ENCODE assay signal across 1 cellular context in genomic region chr12:124464830-124465229, GRCh38.
TF ChIP-seq lines count a peak whose summit lies in the region.

No MANE protein-coding gene starts in this region.

TF ChIP-seq in K562, 482 proteins besides CTCF, POLR2A, EP300 and RAD21 (continued from another document):
- TF ChIP-seq USF1 (CRISPR knock-in tag; IDR thresholded peaks at IDR 0.05) (peak; percentile 87), YBX1 (IDR thresholded peaks at IDR 0.05) (no peak), ZNF778 (CRISPR knock-in tag; IDR thresholded peaks at IDR 0.05) (no peak), ZNF764 (CRISPR knock-in tag; IDR thresholded peaks at IDR 0.05; ENCODE audit: low read depth) (no peak), NR0B1 (IDR thresholded peaks at IDR 0.05; ENCODE audit: partially characterized antibody) (no peak), DDX20 (tag; IDR thresholded peaks at IDR 0.05; ENCODE audit: low read depth) (no peak), NRF1 (conservative IDR thresholded peaks at IDR 0.05 in 1 of 2, IDR thresholded peaks at IDR 0.05 in 1 of 2) (no peak), RAD51 (IDR thresholded peaks at IDR 0.05; ENCODE audit: borderline replicate concordance, low read depth) (peak; percentile 64; the same call in 1 of the 2 replicates), XRCC5 (IDR thresholded peaks at IDR 0.05; ENCODE audit: low read depth, low read length) (no peak), ZNF668 (CRISPR knock-in tag; IDR thresholded peaks at IDR 0.05) (no peak), XRCC3 (IDR thresholded peaks at IDR 0.05) (no peak), NONO (IDR thresholded peaks at IDR 0.05; ENCODE audit: low read depth in 2 of 2, low read length in 1 of 2) (no peak)
- TF ChIP-seq, protein P1, sequence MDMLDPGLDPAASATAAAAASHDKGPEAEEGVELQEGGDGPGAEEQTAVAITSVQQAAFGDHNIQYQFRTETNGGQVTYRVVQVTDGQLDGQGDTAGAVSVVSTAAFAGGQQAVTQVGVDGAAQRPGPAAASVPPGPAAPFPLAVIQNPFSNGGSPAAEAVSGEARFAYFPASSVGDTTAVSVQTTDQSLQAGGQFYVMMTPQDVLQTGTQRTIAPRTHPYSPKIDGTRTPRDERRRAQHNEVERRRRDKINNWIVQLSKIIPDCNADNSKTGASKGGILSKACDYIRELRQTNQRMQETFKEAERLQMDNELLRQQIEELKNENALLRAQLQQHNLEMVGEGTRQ (CRISPR knock-in tag; IDR thresholded peaks at IDR 0.05) = peak; percentile 76
- TF ChIP-seq, protein P2, sequence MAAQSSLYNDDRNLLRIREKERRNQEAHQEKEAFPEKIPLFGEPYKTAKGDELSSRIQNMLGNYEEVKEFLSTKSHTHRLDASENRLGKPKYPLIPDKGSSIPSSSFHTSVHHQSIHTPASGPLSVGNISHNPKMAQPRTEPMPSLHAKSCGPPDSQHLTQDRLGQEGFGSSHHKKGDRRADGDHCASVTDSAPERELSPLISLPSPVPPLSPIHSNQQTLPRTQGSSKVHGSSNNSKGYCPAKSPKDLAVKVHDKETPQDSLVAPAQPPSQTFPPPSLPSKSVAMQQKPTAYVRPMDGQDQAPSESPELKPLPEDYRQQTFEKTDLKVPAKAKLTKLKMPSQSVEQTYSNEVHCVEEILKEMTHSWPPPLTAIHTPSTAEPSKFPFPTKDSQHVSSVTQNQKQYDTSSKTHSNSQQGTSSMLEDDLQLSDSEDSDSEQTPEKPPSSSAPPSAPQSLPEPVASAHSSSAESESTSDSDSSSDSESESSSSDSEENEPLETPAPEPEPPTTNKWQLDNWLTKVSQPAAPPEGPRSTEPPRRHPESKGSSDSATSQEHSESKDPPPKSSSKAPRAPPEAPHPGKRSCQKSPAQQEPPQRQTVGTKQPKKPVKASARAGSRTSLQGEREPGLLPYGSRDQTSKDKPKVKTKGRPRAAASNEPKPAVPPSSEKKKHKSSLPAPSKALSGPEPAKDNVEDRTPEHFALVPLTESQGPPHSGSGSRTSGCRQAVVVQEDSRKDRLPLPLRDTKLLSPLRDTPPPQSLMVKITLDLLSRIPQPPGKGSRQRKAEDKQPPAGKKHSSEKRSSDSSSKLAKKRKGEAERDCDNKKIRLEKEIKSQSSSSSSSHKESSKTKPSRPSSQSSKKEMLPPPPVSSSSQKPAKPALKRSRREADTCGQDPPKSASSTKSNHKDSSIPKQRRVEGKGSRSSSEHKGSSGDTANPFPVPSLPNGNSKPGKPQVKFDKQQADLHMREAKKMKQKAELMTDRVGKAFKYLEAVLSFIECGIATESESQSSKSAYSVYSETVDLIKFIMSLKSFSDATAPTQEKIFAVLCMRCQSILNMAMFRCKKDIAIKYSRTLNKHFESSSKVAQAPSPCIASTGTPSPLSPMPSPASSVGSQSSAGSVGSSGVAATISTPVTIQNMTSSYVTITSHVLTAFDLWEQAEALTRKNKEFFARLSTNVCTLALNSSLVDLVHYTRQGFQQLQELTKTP (IDR thresholded peaks at IDR 0.05; ENCODE audit: low read depth in 1 of 2, partially characterized antibody in 2 of 2) = no peak
- TF ChIP-seq, protein P3, sequence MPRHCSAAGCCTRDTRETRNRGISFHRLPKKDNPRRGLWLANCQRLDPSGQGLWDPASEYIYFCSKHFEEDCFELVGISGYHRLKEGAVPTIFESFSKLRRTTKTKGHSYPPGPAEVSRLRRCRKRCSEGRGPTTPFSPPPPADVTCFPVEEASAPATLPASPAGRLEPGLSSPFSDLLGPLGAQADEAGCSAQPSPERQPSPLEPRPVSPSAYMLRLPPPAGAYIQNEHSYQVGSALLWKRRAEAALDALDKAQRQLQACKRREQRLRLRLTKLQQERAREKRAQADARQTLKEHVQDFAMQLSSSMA (CRISPR knock-in tag; IDR thresholded peaks at IDR 0.05) = no peak
- TF ChIP-seq, protein P4, sequence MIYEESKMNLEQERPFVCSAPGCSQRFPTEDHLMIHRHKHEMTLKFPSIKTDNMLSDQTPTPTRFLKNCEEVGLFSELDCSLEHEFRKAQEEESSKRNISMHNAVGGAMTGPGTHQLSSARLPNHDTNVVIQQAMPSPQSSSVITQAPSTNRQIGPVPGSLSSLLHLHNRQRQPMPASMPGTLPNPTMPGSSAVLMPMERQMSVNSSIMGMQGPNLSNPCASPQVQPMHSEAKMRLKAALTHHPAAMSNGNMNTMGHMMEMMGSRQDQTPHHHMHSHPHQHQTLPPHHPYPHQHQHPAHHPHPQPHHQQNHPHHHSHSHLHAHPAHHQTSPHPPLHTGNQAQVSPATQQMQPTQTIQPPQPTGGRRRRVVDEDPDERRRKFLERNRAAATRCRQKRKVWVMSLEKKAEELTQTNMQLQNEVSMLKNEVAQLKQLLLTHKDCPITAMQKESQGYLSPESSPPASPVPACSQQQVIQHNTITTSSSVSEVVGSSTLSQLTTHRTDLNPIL (CRISPR knock-in tag; IDR thresholded peaks at IDR 0.05) = no peak
